18 cellular contexts compared by ENCODE assay signal in the genomic region with DNA sequence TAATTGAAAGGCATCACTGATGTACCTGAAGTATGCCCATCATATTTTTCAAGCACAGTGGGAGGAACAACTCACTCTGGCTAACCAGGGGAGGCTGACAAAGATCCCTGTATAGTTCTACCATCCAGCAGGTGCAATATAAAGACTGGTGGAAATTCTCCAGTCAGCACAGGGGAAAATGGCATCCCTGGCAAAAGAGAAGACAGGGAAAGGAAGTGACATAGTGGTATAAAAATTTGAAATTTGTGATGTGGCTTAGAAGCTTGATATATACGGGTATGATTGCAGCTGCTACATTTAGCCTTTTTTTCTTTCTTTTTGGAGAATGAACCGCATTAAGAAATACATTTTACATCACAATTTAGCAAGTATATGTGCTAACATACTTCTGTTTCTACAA.
"Had no signal": no experiment of that assay in that cellular context is flagged by ENCODE, and none has a peak within 500 bp of the region (broad histone marks: within the 10 kb centered on the region; RNA-seq: fewer than 3 reads in every experiment).

No MANE protein-coding gene starts in this region.

- H3K27ac ChIP-seq: ascending aorta, breast epithelium, esophagus squamous epithelium, hepatocyte, lower lobe of right lung, tibial artery, VCaP had no signal

- H3K9me3 ChIP-seq: ascending aorta, breast epithelium, esophagus squamous epithelium, lower lobe of right lung, tibial artery had no signal

- DNase-seq: activated CD4-positive, alpha-beta T cell treated with anti-CD3 and anti-CD28 coated beads, Interleukin-2, amount 50 U/mL, for 4 hours; activated gamma-delta T cell; activated T-cell treated with anti-CD3 and anti-CD28 coated beads, Interleukin-2, amount 50 U/mL, for 72 hours; cerebellar nuclear complex; effector CD8-positive, alpha-beta T cell; esophagus squamous epithelium; left colon; lower lobe of right lung; nucleus accumbens; stimulated activated CD4-positive, alpha-beta T cell treated with anti-CD3 and anti-CD28 coated beads, Interleukin-2, amount 100 ng/mL, for 24 hours; stimulated activated naive CD8-positive, alpha-beta T cell treated with anti-CD3 and anti-CD28 coated beads, Interleukin-15, Interleukin-2, amounts not matched to agents 100 U/mL and 50 U/mL, for 24 hours; substantia nigra; T-helper 2 cell; tibial artery had no signal

- H3K4me1 ChIP-seq: breast epithelium, lower lobe of right lung had no signal

- H3K27me3 ChIP-seq: ascending aorta, breast epithelium, esophagus squamous epithelium, hepatocyte, tibial artery had no signal

- H3K4me3 ChIP-seq: ascending aorta, breast epithelium, esophagus squamous epithelium, hepatocyte, lower lobe of right lung, tibial artery had no signal

- ATAC-seq: activated T-cell treated with anti-CD3 and anti-CD28 coated beads, Interleukin-2, amount 50 U/mL, for 72 hours; left colon; lower lobe of right lung; stimulated activated naive CD8-positive, alpha-beta T cell treated with anti-CD3 and anti-CD28 coated beads, Interleukin-15, Interleukin-2, amounts not matched to agents 100 U/mL and 50 U/mL, for 24 hours had no signal

- H3K36me3 ChIP-seq: ascending aorta, breast epithelium, esophagus squamous epithelium, lower lobe of right lung, tibial artery had no signal
